ENCODE assay signal across 24 cellular contexts in genomic region chr2:24985406-24985805, GRCh38. TPM values are rescaled to one million over a fixed set of nuclear protein-coding genes. Genes with fewer than 3 reads are reported as not detected.
DNase-seq lines count a peak whose midpoint lies in the region; ATAC-seq and TF ChIP-seq lines count a peak whose summit lies in the region.
"Had no signal": no experiment of that assay in that cellular context is flagged by ENCODE, and none has a peak within 500 bp of the region (broad histone marks: within the 10 kb centered on the region; RNA-seq: fewer than 3 reads in every experiment).

No MANE protein-coding gene starts in this region.

- H3K36me3 Mint-ChIP-seq in brain = peaks cover 11% of the 10 kb centered on the region
- H3K36me3 Mint-ChIP-seq in mesothelial cell of epicardium = no peaks in the 10 kb centered on the region
- H3K36me3 Mint-ChIP-seq in activated CD4-positive, alpha-beta T cell treated with anti-CD3 and anti-CD28 coated beads, Interleukin-2, amount 10 ng/mL, durations not matched to agents 24 days and 14 days (ENCODE audit: low read depth) = no peaks in the 10 kb centered on the region
- H3K36me3 Mint-ChIP-seq: activated naive CD4-positive, alpha-beta T cell treated with anti-CD3 and anti-CD28 coated beads, Interleukin-2, amount 50 U/mL, for 72 hours had no signal

- H3K4me3 ChIP-seq in psoas muscle = no peak overlapping the region
- H3K4me3 ChIP-seq: BLaER1, upper lobe of left lung had no signal

- H3K4me3 Mint-ChIP-seq in brain (peak overlapping the region; percentile 41 to 79 (median 67)), mesothelial cell of epicardium (no peak overlapping the region)
- H3K4me3 Mint-ChIP-seq in activated CD4-positive, alpha-beta T cell treated with anti-CD3 and anti-CD28 coated beads, Interleukin-2, amount 10 ng/mL, durations not matched to agents 24 days and 14 days = no peak overlapping the region
- H3K4me3 Mint-ChIP-seq: effector memory CD8-positive, alpha-beta T cell had no signal

- H3K27ac Mint-ChIP-seq in brain (peak overlapping the region; percentile 78 to 95 (median 90)), mesothelial cell of epicardium (peak overlapping the region; percentile 32)
- no peak overlapping the region for H3K27ac Mint-ChIP-seq in activated CD4-positive, alpha-beta T cell treated with anti-CD3 and anti-CD28 coated beads, Interleukin-2, amount 10 ng/mL, durations not matched to agents 24 days and 14 days
- H3K27ac Mint-ChIP-seq: activated naive CD4-positive, alpha-beta T cell treated with anti-CD3 and anti-CD28 coated beads, Interleukin-2, amount 50 U/mL, for 72 hours; activated T-helper 2 cell treated with anti-CD3 and anti-CD28 coated beads, Interferon-gamma antibody, Interleukin-2, Interleukin-4, amounts not matched to agents 10 μg/mL and 5 μg/mL and 100 μg/mL, durations not matched to agents 14 hours and 24 hours and 36 hours; effector memory CD8-positive, alpha-beta T cell had no signal

- ATAC-seq in GM19035 (IDR thresholded peaks at IDR 0.05; ENCODE audit: unreplicated experiment) (no peak), psoas muscle (no peak)
- ATAC-seq: activated naive CD4-positive, alpha-beta T cell treated with anti-CD3 and anti-CD28 coated beads, Interleukin-2, amount 50 U/mL, for 72 hours; effector memory CD8-positive, alpha-beta T cell; esophagus mucosa; HCT116; HepG2 had no signal

- whole genome bisulfite sequencing in psoas muscle, 3 donors = 74 to 81% (median 78%) methylated on average over 8 of the region's 8 CpGs

- intact Hi-C loops in head of caudate nucleus (cut with DNase I) = no loop called here
- intact Hi-C loops in activated CD4-positive, alpha-beta T cell treated with anti-CD3 and anti-CD28 coated beads, Interleukin-2, amount 10 ng/mL, durations not matched to agents 24 days and 14 days (cut with micrococcal nuclease) = no loop called here
- intact Hi-C loops in psoas muscle (cut with DNase I) = loop anchor here in 1 of 2 donors (5.0 kb wide), 1 partner anchor 207 kb away; no protein-coding TSS in a partner anchor

- H3K27me3 Mint-ChIP-seq in brain (peaks cover 3% of the 10 kb centered on the region), mesothelial cell of epicardium (ENCODE audit: low read depth) (peaks cover under 1% of the 10 kb centered on the region)
- peaks cover 2% of the 10 kb centered on the region for H3K27me3 Mint-ChIP-seq in activated CD4-positive, alpha-beta T cell treated with anti-CD3 and anti-CD28 coated beads, Interleukin-2, amount 10 ng/mL, durations not matched to agents 24 days and 14 days

- H3K4me1 ChIP-seq in psoas muscle = no peaks in the 10 kb centered on the region

- H3K9me3 Mint-ChIP-seq in brain (peaks cover 0 to 4% (median 3%) of the 10 kb centered on the region in 5 experiments), mesothelial cell of epicardium (peaks cover 4% of the 10 kb centered on the region)
- H3K9me3 Mint-ChIP-seq in activated CD4-positive, alpha-beta T cell treated with anti-CD3 and anti-CD28 coated beads, Interleukin-2, amount 10 ng/mL, durations not matched to agents 24 days and 14 days = no peaks in the 10 kb centered on the region
- H3K9me3 Mint-ChIP-seq: activated naive CD4-positive, alpha-beta T cell treated with anti-CD3 and anti-CD28 coated beads, Interleukin-2, amount 50 U/mL, for 72 hours; activated T-helper 2 cell treated with anti-CD3 and anti-CD28 coated beads, Interferon-gamma antibody, Interleukin-2, Interleukin-4, amounts not matched to agents 10 μg/mL and 5 μg/mL and 100 μg/mL, durations not matched to agents 14 hours and 24 hours and 36 hours; effector memory CD8-positive, alpha-beta T cell had no signal

- DNase-seq in head of caudate nucleus (peak in 24 of 42 donors; percentile 13 to 63 (median 34)), mesothelial cell of epicardium (ENCODE audit: low spot score in 2 of 2, unreplicated experiment in 2 of 2) (no peak), substantia nigra (lab: John Stamatoyannopoulos, UW) (peak in 1 of 49 donors; percentile 12), mesenteric fat pad (ENCODE audit: low spot score) (no peak), psoas muscle (no peak)
- DNase-seq in activated CD4-positive, alpha-beta T cell treated with anti-CD3 and anti-CD28 coated beads, Interleukin-2, amount 10 ng/mL, durations not matched to agents 24 days and 14 days = no peak
- DNase-seq: cortex of kidney; effector memory CD8-positive, alpha-beta T cell; foreskin fibroblast; Karpas-422; kidney glomerular epithelial cell; NCI-H524 treated with DMSO at 0.1 percent for 48 hours; NK-92 treated with Interleukin-12 subunit alpha and Interleukin-12 subunit beta, amount 100 ng/mL, for 24 hours; stimulated activated CD4-positive, alpha-beta T cell treated with anti-CD3 and anti-CD28 coated beads, Interleukin-4, amount 100 ng/mL, for 4 hours; upper lobe of left lung had no signal

- H3K27ac ChIP-seq in substantia nigra (ENCODE audit: low read depth, low read length, poor library complexity, severe bottlenecking) = peak overlapping the region; percentile 54
- H3K27ac ChIP-seq in psoas muscle = no peak overlapping the region
- H3K27ac ChIP-seq: BLaER1, upper lobe of left lung had no signal

- no peaks in the 10 kb centered on the region for H3K27me3 ChIP-seq in psoas muscle (ENCODE audit: insufficient read depth in 3 of 3, low read length in 2 of 3)
- H3K27me3 ChIP-seq: BLaER1, upper lobe of left lung had no signal

- no peaks in the 10 kb centered on the region for H3K36me3 ChIP-seq in psoas muscle (ENCODE audit: insufficient read depth in 1 of 2, low read depth in 1 of 2)
- H3K36me3 ChIP-seq: BLaER1, upper lobe of left lung had no signal

- H3K9me3 ChIP-seq in psoas muscle = no peaks in the 10 kb centered on the region
- H3K9me3 ChIP-seq: BLaER1, upper lobe of left lung had no signal

- TF ChIP-seq CTCF in brain (conservative IDR thresholded peaks at IDR 0.05) = no peak
- no peak for TF ChIP-seq CTCF in mesothelial cell of epicardium (IDR thresholded peaks at IDR 0.05; ENCODE audit: unreplicated experiment)
- TF ChIP-seq CTCF in psoas muscle (IDR thresholded peaks at IDR 0.05) = no peak

- H3K4me1 Mint-ChIP-seq in brain (peaks cover 26% of the 10 kb centered on the region), mesothelial cell of epicardium (peaks cover 23% of the 10 kb centered on the region)
- no peaks in the 10 kb centered on the region for H3K4me1 Mint-ChIP-seq in activated CD4-positive, alpha-beta T cell treated with anti-CD3 and anti-CD28 coated beads, Interleukin-2, amount 10 ng/mL, durations not matched to agents 24 days and 14 days

RNA-seq across cellular contexts. Expression of gene DNAJC27, which starts 13.7 kb away (rescaled TPM):
- polyA plus RNA-seq in brain (ENCODE audit: insufficient read depth, low read depth, low replicate concordance) (4.0 TPM), psoas muscle (1 to 10 TPM; 3.3 to 7.6 (median 4.2) TPM)
- total RNA-seq in mesothelial cell of epicardium (10.4 to 10.9 TPM (median 10.6 TPM) in 3 replicates), mesenteric fat pad (10.5 TPM), psoas muscle (1 to 10 TPM; 4.6 to 8.2 (median 7.1) TPM)
- total RNA-seq in activated CD4-positive, alpha-beta T cell treated with anti-CD3 and anti-CD28 coated beads, Interleukin-2, amount 10 ng/mL, durations not matched to agents 24 days and 14 days = 6.9 and 7.0 TPM in 2 replicates

RNA-seq across cellular contexts. Expression of gene EFR3B, which starts 56.5 kb away (rescaled TPM):
- 23.8 TPM for polyA plus RNA-seq in brain (ENCODE audit: insufficient read depth, low read depth, low replicate concordance)
- 14.4 to 16.7 TPM (median 15.4 TPM) in 3 replicates for total RNA-seq in mesothelial cell of epicardium
- total RNA-seq in mesenteric fat pad = 2.0 TPM
- 0.09 and 0.12 TPM in 2 replicates for total RNA-seq in activated CD4-positive, alpha-beta T cell treated with anti-CD3 and anti-CD28 coated beads, Interleukin-2, amount 10 ng/mL, durations not matched to agents 24 days and 14 days
- 10 to 100 TPM in 1 of 4 donors, 1 to 10 TPM in 3; 1.7 to 12.7 (median 4.0) TPM for total RNA-seq in psoas muscle
- under 1 TPM; 0.59 to 0.88 (median 0.72) TPM for polyA plus RNA-seq in psoas muscle
- total RNA-seq: bronchial epithelial cell had no signal

Comparison
In these comparisons a context has a peak if more than half of its experiments do, and no peak if none do; other contexts are left out.
1. H3K4me3 Mint-ChIP-seq: peak in brain (5 of 5); none in mesothelial cell of epicardium (single experiment) and activated CD4-positive, alpha-beta T cell treated with anti-CD3 and anti-CD28 coated beads, Interleukin-2, amount 10 ng/mL, durations not matched to agents 24 days and 14 days (single experiment).
2. DNase-seq: peak in head of caudate nucleus (24 of 42); none in mesothelial cell of epicardium (0 of 2), mesenteric fat pad (single experiment), activated CD4-positive, alpha-beta T cell treated with anti-CD3 and anti-CD28 coated beads, Interleukin-2, amount 10 ng/mL, durations not matched to agents 24 days and 14 days (single experiment) and psoas muscle (0 of 2).